Comparison of ENCODE assay signal across 1 cellular context in genomic region chr7:141074997-141075396, GRCh38.
TF ChIP-seq lines count a peak whose summit lies in the region.

No MANE protein-coding gene starts in this region.

TF ChIP-seq in neural cell, 6 proteins besides CTCF, POLR2A, EP300 and RAD21:
- TF ChIP-seq REST (IDR thresholded peaks at IDR 0.05; ENCODE audit: borderline replicate concordance): no peak
- TF ChIP-seq TAF1 (IDR thresholded peaks at IDR 0.05; ENCODE audit: low read depth): no peak
- no peak for TF ChIP-seq MXI1 (conservative IDR thresholded peaks at IDR 0.05; ENCODE audit: poor library complexity, severe bottlenecking)
- TF ChIP-seq POLR2AphosphoS5 (IDR thresholded peaks at IDR 0.05): no peak
- no peak for TF ChIP-seq EZH2 (IDR thresholded peaks at IDR 0.05; ENCODE audit: borderline replicate concordance, insufficient read depth, low read length, poor library complexity, severe bottlenecking)
- no peak for TF ChIP-seq SMC3 (conservative IDR thresholded peaks at IDR 0.05; ENCODE audit: poor library complexity)
